Comparison of ENCODE assay signal across 7 cellular contexts in the genomic region with DNA sequence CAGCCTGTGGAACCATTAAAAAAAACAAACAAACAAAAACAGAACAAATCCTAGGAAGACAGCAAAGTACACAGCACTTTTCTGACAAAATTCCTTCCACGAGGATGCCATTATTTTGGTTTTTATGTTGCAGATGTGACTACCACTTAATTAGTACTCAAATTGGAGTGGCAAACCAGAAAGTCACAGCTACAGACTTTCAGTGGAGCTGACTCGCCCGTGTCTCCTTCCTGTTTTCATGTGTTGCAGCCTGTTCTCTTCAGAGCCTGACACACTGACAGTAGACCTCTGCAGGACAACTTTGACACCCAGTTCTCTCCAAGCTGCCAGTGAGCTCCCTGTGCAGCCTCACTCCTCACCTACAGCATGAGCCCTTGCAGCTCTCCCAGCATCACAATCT. TPM values are rescaled to one million over a fixed set of nuclear protein-coding genes. Genes with fewer than 3 reads are reported as not detected.
DNase-seq lines count a peak whose midpoint lies in the region; TF ChIP-seq lines count a peak whose summit lies in the region.
"Not testable (repeated sequence)": the region's sequence is repeated elsewhere in the genome, so short reads cannot be mapped to it uniquely, and the experiment has no call there.

No MANE protein-coding gene starts in this region.

- not testable (repeated sequence) for H3K4me3 ChIP-seq in OCI-LY7 (ENCODE audit: low read depth, low read length, poor library complexity, severe bottlenecking)

- H3K9me3 Mint-ChIP-seq in activated CD4-positive, alpha-beta T cell treated with anti-CD3 and anti-CD28 coated beads, Interleukin-2, amount 10 ng/mL, durations not matched to agents 24 days and 14 days; activated naive CD4-positive, alpha-beta T cell treated with anti-CD3 and anti-CD28 coated beads for 36 hours: not testable (repeated sequence)

- not testable (repeated sequence) for H3K4me3 Mint-ChIP-seq in activated CD4-positive, alpha-beta T cell treated with anti-CD3 and anti-CD28 coated beads, Interleukin-2, amount 10 ng/mL, durations not matched to agents 24 days and 14 days; activated naive CD4-positive, alpha-beta T cell treated with anti-CD3 and anti-CD28 coated beads for 36 hours

- H3K4me1 Mint-ChIP-seq in activated CD4-positive, alpha-beta T cell treated with anti-CD3 and anti-CD28 coated beads, Interleukin-2, amount 10 ng/mL, durations not matched to agents 24 days and 14 days; activated naive CD4-positive, alpha-beta T cell treated with anti-CD3 and anti-CD28 coated beads for 36 hours (ENCODE audit: low read depth): not testable (repeated sequence)

- DNase-seq in EH (ENCODE audit: low read depth) (peak; percentile 0), OCI-LY7 (ENCODE audit: low spot score) (peak; percentile 28), activated T-cell treated with anti-CD3 and anti-CD28 coated beads for 4 hours (peak; percentile 0), lung microvascular endothelial cell (ENCODE audit: low read depth in 2 of 2) (peak; percentile 4 to 26)
- DNase-seq in activated CD4-positive, alpha-beta T cell treated with anti-CD3 and anti-CD28 coated beads, Interleukin-2, amount 10 ng/mL, durations not matched to agents 24 days and 14 days = peak; percentile 75
- peak; percentile 53 for DNase-seq in activated naive CD4-positive, alpha-beta T cell treated with anti-CD3 and anti-CD28 coated beads for 36 hours
- peak; percentile 5 for DNase-seq in stimulated activated CD4-positive, alpha-beta T cell treated with anti-CD3 and anti-CD28 coated beads, Interleukin-1b, Interleukin-23, amount 100 ng/mL, for 48 hours

- POLR2A ChIA-PET in OCI-LY7 (lab: Charles Lee) = not testable (repeated sequence)

- not testable (repeated sequence) for H3K27me3 Mint-ChIP-seq in activated CD4-positive, alpha-beta T cell treated with anti-CD3 and anti-CD28 coated beads, Interleukin-2, amount 10 ng/mL, durations not matched to agents 24 days and 14 days; activated naive CD4-positive, alpha-beta T cell treated with anti-CD3 and anti-CD28 coated beads for 36 hours (ENCODE audit: low read depth)

- H3K27ac ChIP-seq in OCI-LY7 (ENCODE audit: low read depth, low read length, poor library complexity, severe bottlenecking) = not testable (repeated sequence)

- not testable (repeated sequence) for H3K4me1 ChIP-seq in OCI-LY7 (ENCODE audit: insufficient read depth, low read length, poor library complexity, severe bottlenecking)

- intact Hi-C loops in OCI-LY7 (cut with micrococcal nuclease; ENCODE audit: unreplicated experiment); activated CD4-positive, alpha-beta T cell treated with anti-CD3 and anti-CD28 coated beads, Interleukin-2, amount 10 ng/mL, durations not matched to agents 24 days and 14 days (cut with micrococcal nuclease); activated naive CD4-positive, alpha-beta T cell treated with anti-CD3 and anti-CD28 coated beads for 36 hours (cut with micrococcal nuclease): not testable (repeated sequence)

- TF ChIP-seq CTCF in OCI-LY7 (conservative IDR thresholded peaks at IDR 0.05; ENCODE audit: low read length) = not testable (repeated sequence)

- not testable (repeated sequence) for H3K36me3 Mint-ChIP-seq in activated CD4-positive, alpha-beta T cell treated with anti-CD3 and anti-CD28 coated beads, Interleukin-2, amount 10 ng/mL, durations not matched to agents 24 days and 14 days (ENCODE audit: low read depth); activated naive CD4-positive, alpha-beta T cell treated with anti-CD3 and anti-CD28 coated beads for 36 hours (ENCODE audit: low read depth)

- CTCF ChIA-PET in OCI-LY7 (lab: Charles Lee; ENCODE audit: unreplicated experiment); activated naive CD4-positive, alpha-beta T cell treated with anti-CD3 and anti-CD28 coated beads for 36 hours (lab: Charles Lee): not testable (repeated sequence)

- not testable (repeated sequence) for H3K27ac Mint-ChIP-seq in activated CD4-positive, alpha-beta T cell treated with anti-CD3 and anti-CD28 coated beads, Interleukin-2, amount 10 ng/mL, durations not matched to agents 24 days and 14 days; activated naive CD4-positive, alpha-beta T cell treated with anti-CD3 and anti-CD28 coated beads for 36 hours

- not testable (repeated sequence) for H3K9me2 ChIP-seq in OCI-LY7 (ENCODE audit: insufficient read depth, low read length)

- BruUV-seq in OCI-LY7 (replicated peaks; lab: Mats Ljungman, UMichigan) = not testable (repeated sequence)

- not testable (repeated sequence) for H3K9me3 ChIP-seq in OCI-LY7 (ENCODE audit: low read length)

- not testable (repeated sequence) for H4K20me1 ChIP-seq in OCI-LY7 (ENCODE audit: insufficient read depth, low read length)

- not testable (repeated sequence) for H3K79me2 ChIP-seq in OCI-LY7 (ENCODE audit: insufficient read depth, low read depth, low read length)

- H2AFZ ChIP-seq in OCI-LY7 (ENCODE audit: low read length) = not testable (repeated sequence)

- H3K36me3 ChIP-seq in OCI-LY7 (ENCODE audit: insufficient read depth, low read length) = not testable (repeated sequence)

- not testable (repeated sequence) for H3K4me2 ChIP-seq in OCI-LY7 (ENCODE audit: low read length)

RNA-seq across cellular contexts. Expression of gene NPIPB4, which starts 24.4 kb away (rescaled TPM):
- 71.9 and 91.7 TPM in 2 replicates for total RNA-seq in OCI-LY7 (2014; rRNA removed; shearing (Covaris generic))
- total RNA-seq in OCI-LY7 (2022) (435 and 436 TPM in 2 replicates), lung microvascular endothelial cell (10.7 and 19.0 TPM in 2 replicates)
- total RNA-seq in activated CD4-positive, alpha-beta T cell treated with anti-CD3 and anti-CD28 coated beads, Interleukin-2, amount 10 ng/mL, durations not matched to agents 24 days and 14 days = 202 and 221 TPM in 2 replicates
- total RNA-seq in activated naive CD4-positive, alpha-beta T cell treated with anti-CD3 and anti-CD28 coated beads for 36 hours = 10 to 100 TPM; 91.9 to 94.9 TPM

Comparison
In these comparisons a context has a peak if more than half of its experiments do, and no peak if none do; other contexts are left out.
1. DNase-seq: peak in every context shown above with its lines; median percentile 75 in activated CD4-positive, alpha-beta T cell treated with anti-CD3 and anti-CD28 coated beads, Interleukin-2, amount 10 ng/mL, durations not matched to agents 24 days and 14 days; 53 in activated naive CD4-positive, alpha-beta T cell treated with anti-CD3 and anti-CD28 coated beads for 36 hours; 28 in OCI-LY7; 15 in lung microvascular endothelial cell; 5 in stimulated activated CD4-positive, alpha-beta T cell treated with anti-CD3 and anti-CD28 coated beads, Interleukin-1b, Interleukin-23, amount 100 ng/mL, for 48 hours; 0 in EH; 0 in activated T-cell treated with anti-CD3 and anti-CD28 coated beads for 4 hours.